8 cellular contexts compared by ENCODE assay signal in the genomic region with DNA sequence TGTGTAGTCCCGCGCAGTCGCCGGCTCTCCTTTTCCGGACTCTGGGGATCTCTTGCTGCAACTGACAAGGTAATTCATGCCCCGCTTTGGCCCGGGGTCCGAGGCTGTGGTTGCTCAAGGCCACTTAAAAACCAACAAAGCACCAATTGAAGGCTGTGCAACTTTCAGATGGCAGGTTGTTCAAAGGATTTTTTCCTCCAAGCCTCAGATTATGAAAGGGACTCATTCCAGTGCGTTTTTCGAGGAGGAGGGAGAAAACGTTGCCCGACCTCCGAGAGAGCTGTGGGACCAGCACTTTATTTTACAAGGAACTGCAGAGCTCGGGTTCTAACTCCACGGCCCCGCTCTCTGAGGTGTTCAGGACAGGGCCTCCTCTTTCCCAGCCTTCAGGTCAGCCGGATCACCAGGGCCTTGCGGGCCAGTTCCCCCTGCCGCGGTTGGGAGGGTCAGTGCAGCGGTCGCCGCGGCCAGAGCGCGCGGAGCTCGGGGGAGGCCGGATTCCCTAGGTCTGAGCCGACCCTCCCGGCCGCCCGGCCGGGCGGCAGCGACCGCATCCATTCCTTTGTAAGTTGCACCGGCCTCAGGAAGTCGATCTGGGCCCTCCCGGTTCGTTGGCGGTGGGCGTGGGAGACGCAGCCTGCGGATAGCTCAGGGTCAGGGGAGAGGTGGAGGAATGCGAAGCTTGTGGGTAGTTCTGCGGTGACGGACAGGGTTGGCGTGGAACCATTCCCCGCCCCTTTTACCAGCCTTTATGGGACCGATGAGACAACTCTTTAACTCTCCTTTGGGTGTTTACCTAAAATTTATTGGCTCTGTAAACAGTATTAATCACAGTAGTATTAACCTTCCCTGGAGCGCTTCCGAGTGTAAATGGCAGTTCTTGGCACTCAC. TPM values are rescaled to one million over a fixed set of nuclear protein-coding genes. Genes with fewer than 3 reads are reported as not detected.
DNase-seq lines count a peak whose midpoint lies in the region; ATAC-seq, FAIRE-seq and TF ChIP-seq lines count a peak whose summit lies in the region.

No MANE protein-coding gene starts in this region.

- no peak overlapping the region for H3K4me2 ChIP-seq in Karpas-422 (ENCODE audit: low read depth, low read length, poor library complexity, severe bottlenecking)

- H3K9me3 ChIP-seq in kidney (ENCODE audit: control insufficient read depth in 1 of 2, low read length in 2 of 2): no peaks in the 10 kb centered on the region
- no peaks in the 10 kb centered on the region for H3K9me3 ChIP-seq in Karpas-422 (ENCODE audit: low read length)

- peak overlapping the region; percentile 80 to 90 for H3K9ac ChIP-seq in kidney (ENCODE audit: low read length in 2 of 2)
- H3K9ac ChIP-seq in Karpas-422 (ENCODE audit: low read length): no peak overlapping the region

- peak; percentile 56 for FAIRE-seq in RCC 7860 (lab: Jason Lieb, UNC)
- no peak for FAIRE-seq in kidney (lab: Jason Lieb, UNC)

- peaks cover 6% of the 10 kb centered on the region; the same call in 1 of the 2 replicates for H3K27me3 ChIP-seq in Karpas-422 (ENCODE audit: low read length)

- TF ChIP-seq CTCF in chondrocyte (IDR thresholded peaks at IDR 0.05) (peak; percentile 20), kidney (IDR thresholded peaks at IDR 0.05; ENCODE audit: borderline replicate concordance, extremely low read depth, insufficient read depth) (no peak)

- H3K27ac ChIP-seq in kidney (ENCODE audit: low read depth in 2 of 2, low read length in 2 of 2) (peak overlapping the region; percentile 85 to 92), Karpas-422 (ENCODE audit: low read length) (no peak overlapping the region)

- peak overlapping the region; percentile 18 for H3K27ac Mint-ChIP-seq in activated CD4-positive, alpha-beta T cell treated with anti-CD3 and anti-CD28 coated beads, Interleukin-2, amount 10 ng/mL, durations not matched to agents 24 days and 14 days
- peak overlapping the region; percentile 97 for H3K27ac Mint-ChIP-seq in chondrocyte (ENCODE audit: unreplicated experiment)

- no peak for ATAC-seq in GM21619 (IDR thresholded peaks at IDR 0.05; ENCODE audit: unreplicated experiment)

- H3K27me3 Mint-ChIP-seq in activated CD4-positive, alpha-beta T cell treated with anti-CD3 and anti-CD28 coated beads, Interleukin-2, amount 10 ng/mL, durations not matched to agents 24 days and 14 days: peaks cover 40% of the 10 kb centered on the region
- H3K27me3 Mint-ChIP-seq in chondrocyte (ENCODE audit: low read depth): no peaks in the 10 kb centered on the region

- no peaks in the 10 kb centered on the region for H3K9me3 Mint-ChIP-seq in activated CD4-positive, alpha-beta T cell treated with anti-CD3 and anti-CD28 coated beads, Interleukin-2, amount 10 ng/mL, durations not matched to agents 24 days and 14 days
- H3K9me3 Mint-ChIP-seq in chondrocyte (ENCODE audit: low read depth): no peaks in the 10 kb centered on the region

- no peak overlapping the region for H2AFZ ChIP-seq in Karpas-422 (ENCODE audit: low read length)

- no peaks in the 10 kb centered on the region for H4K20me1 ChIP-seq in Karpas-422 (ENCODE audit: insufficient read depth, low read depth, low read length)

- H3K79me2 ChIP-seq in Karpas-422 (ENCODE audit: low read length): no peaks in the 10 kb centered on the region

- intact Hi-C loops in activated CD4-positive, alpha-beta T cell treated with anti-CD3 and anti-CD28 coated beads, Interleukin-2, amount 10 ng/mL, durations not matched to agents 24 days and 14 days (cut with micrococcal nuclease): loop anchor here (1.0 to 5.0 kb wide), 2 partner anchors 38 to 196 kb away; no protein-coding TSS in a partner anchor
- intact Hi-C loops in kidney (cut with DNase I): no loop called here

- peak overlapping the region; percentile 91 for H3K4me3 Mint-ChIP-seq in activated CD4-positive, alpha-beta T cell treated with anti-CD3 and anti-CD28 coated beads, Interleukin-2, amount 10 ng/mL, durations not matched to agents 24 days and 14 days
- H3K4me3 Mint-ChIP-seq in chondrocyte (ENCODE audit: unreplicated experiment): peak overlapping the region; percentile 99

- H3K9me2 ChIP-seq in Karpas-422 (replicated peaks; ENCODE audit: insufficient read depth, low read length): no peaks in the 10 kb centered on the region

- DNase-seq in activated CD4-positive, alpha-beta T cell treated with anti-CD3 and anti-CD28 coated beads, Interleukin-2, amount 10 ng/mL, durations not matched to agents 24 days and 14 days: peak; percentile 61
- no peak for DNase-seq in activated CD4-positive, alpha-beta T cell treated with anti-CD3 and anti-CD28 coated beads, Interleukin-2, amount 50 U/mL, for 4 hours
- DNase-seq in RCC 7860 (ENCODE audit: low spot score): peak; percentile 82
- no peak for DNase-seq in chondrocyte (ENCODE audit: low spot score)
- peak; percentile 92 for DNase-seq in kidney
- DNase-seq in smooth muscle cell of the brain vasculature (ENCODE audit: low read depth, low spot score): peak; percentile 46
- no peak for DNase-seq in Karpas-422

- no peaks in the 10 kb centered on the region for H3K36me3 ChIP-seq in kidney (ENCODE audit: control insufficient read depth in 1 of 2, insufficient read depth in 2 of 2, low read length in 2 of 2)
- no peaks in the 10 kb centered on the region for H3K36me3 ChIP-seq in Karpas-422 (ENCODE audit: insufficient read depth, low read length)

- no peaks in the 10 kb centered on the region for H3K4me1 ChIP-seq in kidney (ENCODE audit: control insufficient read depth in 1 of 2, insufficient read depth in 1 of 2, low read depth in 1 of 2, low read length in 2 of 2)
- peaks cover 19% of the 10 kb centered on the region for H3K4me1 ChIP-seq in Karpas-422 (ENCODE audit: low read length)

- H3K36me3 Mint-ChIP-seq in activated CD4-positive, alpha-beta T cell treated with anti-CD3 and anti-CD28 coated beads, Interleukin-2, amount 10 ng/mL, durations not matched to agents 24 days and 14 days (ENCODE audit: low read depth): no peaks in the 10 kb centered on the region
- peaks cover 11% of the 10 kb centered on the region for H3K36me3 Mint-ChIP-seq in chondrocyte (ENCODE audit: low read depth)

- peak overlapping the region; percentile 73 to 93 for H3K4me3 ChIP-seq in kidney (ENCODE audit: low read length in 2 of 2)
- H3K4me3 ChIP-seq in Karpas-422 (ENCODE audit: low read length): no peak overlapping the region

- H3K4me1 Mint-ChIP-seq in activated CD4-positive, alpha-beta T cell treated with anti-CD3 and anti-CD28 coated beads, Interleukin-2, amount 10 ng/mL, durations not matched to agents 24 days and 14 days: peaks cover 22% of the 10 kb centered on the region
- H3K4me1 Mint-ChIP-seq in chondrocyte (ENCODE audit: low read depth): peaks cover 31% of the 10 kb centered on the region

RNA-seq across cellular contexts. Expression of a gene that starts 1.6 kb away (rescaled TPM):
- total RNA-seq in activated CD4-positive, alpha-beta T cell treated with anti-CD3 and anti-CD28 coated beads, Interleukin-2, amount 10 ng/mL, durations not matched to agents 24 days and 14 days: 36.7 and 45.1 TPM in 2 replicates
- total RNA-seq in chondrocyte (124 to 133 TPM (median 125 TPM) in 3 replicates), kidney (210 TPM)
- polyA plus RNA-seq in kidney (ENCODE audit: insufficient read depth, low read depth, low replicate concordance): 8.3 TPM
- 9.2 and 10.7 TPM in 2 replicates for total RNA-seq in Karpas-422 (2014; rRNA removed; shearing (Covaris generic); ENCODE audit: low replicate concordance)

Comparison
In these comparisons a context has a peak if more than half of its experiments do, and no peak if none do; other contexts are left out.
1. DNase-seq: peak in activated CD4-positive, alpha-beta T cell treated with anti-CD3 and anti-CD28 coated beads, Interleukin-2, amount 10 ng/mL, durations not matched to agents 24 days and 14 days (single experiment), RCC 7860 (single experiment), kidney (single experiment) and smooth muscle cell of the brain vasculature (single experiment); none in activated CD4-positive, alpha-beta T cell treated with anti-CD3 and anti-CD28 coated beads, Interleukin-2, amount 50 U/mL, for 4 hours (0 of 2), chondrocyte (single experiment) and Karpas-422 (single experiment).